ENCODE assay signal across 10 cellular contexts in the genomic region with DNA sequence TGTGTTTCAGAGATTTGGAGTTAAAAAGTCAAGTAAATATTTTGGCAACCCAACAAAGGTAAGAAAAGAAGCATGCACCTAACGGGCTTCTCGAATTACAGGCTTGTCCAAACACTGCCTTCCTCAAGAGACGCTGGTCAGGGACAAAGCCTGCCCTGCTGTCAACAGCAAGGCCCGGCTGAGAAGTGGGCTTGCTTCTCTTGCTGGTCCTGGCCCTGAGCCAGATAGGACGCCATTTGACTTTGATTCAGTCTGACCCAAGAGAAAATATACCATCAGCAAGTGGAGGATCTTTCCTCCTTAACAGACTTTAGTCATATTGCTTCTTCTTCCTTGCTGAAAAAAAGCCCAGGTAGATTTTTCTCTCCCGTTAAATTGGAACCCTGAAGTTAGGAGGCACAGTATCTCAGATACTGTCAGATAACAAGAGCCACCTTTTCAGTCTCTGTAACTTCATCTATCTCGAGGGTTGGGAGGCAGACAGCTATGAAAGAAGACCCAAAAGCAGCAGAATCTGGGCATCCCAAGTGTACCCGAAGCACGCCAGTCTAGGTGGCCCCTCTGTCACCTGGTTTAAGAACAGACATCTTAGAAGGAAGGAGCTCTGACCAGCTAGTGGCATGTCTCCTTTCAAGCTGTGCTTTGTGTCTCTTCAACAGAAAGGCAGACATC. TPM values are rescaled to one million over a fixed set of nuclear protein-coding genes. Genes with fewer than 3 reads are reported as not detected.
DNase-seq lines count a peak whose midpoint lies in the region; ATAC-seq and TF ChIP-seq lines count a peak whose summit lies in the region.
"Had no signal": no experiment of that assay in that cellular context is flagged by ENCODE, and none has a peak within 500 bp of the region (broad histone marks: within the 10 kb centered on the region; RNA-seq: fewer than 3 reads in every experiment).

No MANE protein-coding gene starts in this region.

- TF ChIP-seq POLR2A in stomach (IDR thresholded peaks at IDR 0.05) = no peak
- no peak for TF ChIP-seq POLR2A in Peyer's patch (IDR thresholded peaks at IDR 0.05)

- in situ Hi-C loops in GM23248 (cut with MboI) = no loop called here

- H3K27me3 ChIP-seq in NT2/D1 (ENCODE audit: insufficient read depth, insufficient read length) = no peaks in the 10 kb centered on the region
- no peaks in the 10 kb centered on the region for H3K27me3 ChIP-seq in hepatocyte
- no peaks in the 10 kb centered on the region for H3K27me3 ChIP-seq in stomach
- H3K27me3 ChIP-seq in GM23248 (replicated peaks; ENCODE audit: insufficient read depth) = no peaks in the 10 kb centered on the region
- H3K27me3 ChIP-seq in Peyer's patch = no peaks in the 10 kb centered on the region

- 33% methylated on average over 9 of the region's 9 CpGs for WGBS in hepatocyte (ENCODE audit: low lambda C conversion rate, missing lambda C conversion rate)
- WGBS in stomach, 5 donors = 35 to 54% (median 46%) methylated on average over 9 of the region's 9 CpGs
- whole genome bisulfite sequencing in GM23248 (ENCODE audit: low coverage in 1 of 2, low lambda C conversion rate in 2 of 2, missing lambda C conversion rate in 2 of 2), 2 experiments = 91 to 95% methylated on average over 9 of the region's 9 CpGs

- intact Hi-C loops in stomach (cut with DNase I; ENCODE audit: low total_unique reads) = no loop called here

- peak overlapping the region; percentile 61 for H3K9ac ChIP-seq in NT2/D1 (ENCODE audit: insufficient read length, low read depth)
- no peak overlapping the region for H3K9ac ChIP-seq in GM23248

- H3K36me3 ChIP-seq in NT2/D1 (ENCODE audit: insufficient read depth, insufficient read length, low read length) (peaks cover 3% of the 10 kb centered on the region), hepatocyte (replicated peaks; ENCODE audit: insufficient read depth, low read depth) (no peaks in the 10 kb centered on the region), stomach (no peaks in the 10 kb centered on the region), GM23248 (ENCODE audit: low read depth) (no peaks in the 10 kb centered on the region), Peyer's patch (no peaks in the 10 kb centered on the region)

- H3K4me1 ChIP-seq in NT2/D1 (ENCODE audit: insufficient read depth, insufficient read length) = peaks cover 15% of the 10 kb centered on the region
- peaks cover 43% of the 10 kb centered on the region for H3K4me1 ChIP-seq in hepatocyte (ENCODE audit: insufficient read depth)
- peaks cover 24 to 53% (median 34%) of the 10 kb centered on the region in 4 donors for H3K4me1 ChIP-seq in stomach
- peaks cover 9% of the 10 kb centered on the region; the same call in 1 of the 2 replicates for H3K4me1 ChIP-seq in GM23248 (ENCODE audit: insufficient read depth)
- H3K4me1 ChIP-seq in Peyer's patch = peaks cover 0 to 19% (median 0%) of the 10 kb centered on the region in 4 donors

- H3K4me2 ChIP-seq in hepatocyte (peak overlapping the region; percentile 82), GM23248 (ENCODE audit: unreplicated experiment) (no peak overlapping the region)

- no peaks in the 10 kb centered on the region for H3F3A ChIP-seq in GM23248 (ENCODE audit: insufficient read depth)

- no peak for ATAC-seq in HG02981 (IDR thresholded peaks at IDR 0.05; ENCODE audit: unreplicated experiment)
- ATAC-seq: activated naive CD4-positive, alpha-beta T cell treated with anti-CD3 and anti-CD28 coated beads, Interleukin-2, amount 50 U/mL, for 72 hours had no signal

- H2AFZ ChIP-seq in hepatocyte (no peak overlapping the region), GM23248 (no peak overlapping the region)

- H3K79me2 ChIP-seq in hepatocyte (peaks cover 36% of the 10 kb centered on the region), GM23248 (ENCODE audit: insufficient read depth) (no peaks in the 10 kb centered on the region)

- TF ChIP-seq EP300 in stomach (IDR thresholded peaks at IDR 0.05) = no peak

- H3K4me3 ChIP-seq in NT2/D1 (ENCODE audit: insufficient read length, low read depth) (peak overlapping the region; percentile 24), hepatocyte (no peak overlapping the region), stomach (peak overlapping the region in 1 of 4 donors; percentile 8), GM23248 (no peak overlapping the region), Peyer's patch (no peak overlapping the region)

- peak; percentile 54 for DNase-seq in DMS53 (lab: John Stamatoyannopoulos, UW)
- no peak for DNase-seq in DMS53 treated with DMSO at 0.1 percent for 48 hours (lab: John Stamatoyannopoulos, UW; ENCODE audit: unreplicated experiment)
- no peak for DNase-seq in NT2/D1 (ENCODE audit: low read depth, low spot score)
- DNase-seq in hepatocyte (ENCODE audit: low spot score) = no peak
- DNase-seq in stomach = peak; percentile 55
- DNase-seq in GM23248 = no peak
- no peak for DNase-seq in Peyer's patch
- DNase-seq: activated CD4-positive, alpha-beta T cell treated with anti-CD3 and anti-CD28 coated beads for 48 hours had no signal

- no peaks in the 10 kb centered on the region for H4K20me1 ChIP-seq in hepatocyte (ENCODE audit: insufficient read depth, poor library complexity, severe bottlenecking)
- no peaks in the 10 kb centered on the region for H4K20me1 ChIP-seq in GM23248 (ENCODE audit: insufficient read depth)

- H3K9me2 ChIP-seq in hepatocyte (replicated peaks; ENCODE audit: insufficient read depth) (no peaks in the 10 kb centered on the region), GM23248 (ENCODE audit: insufficient read depth) (no peaks in the 10 kb centered on the region)

- TF ChIP-seq CTCF in hepatocyte (IDR thresholded peaks at IDR 0.05; ENCODE audit: poor library complexity) (no peak), stomach (IDR thresholded peaks at IDR 0.05) (no peak), Peyer's patch (IDR thresholded peaks at IDR 0.05) (no peak)

- no peaks in the 10 kb centered on the region for H3K9me3 ChIP-seq in NT2/D1 (ENCODE audit: insufficient read depth, low read length)
- no peaks in the 10 kb centered on the region for H3K9me3 ChIP-seq in hepatocyte (ENCODE audit: low read depth)
- no peaks in the 10 kb centered on the region for H3K9me3 ChIP-seq in stomach
- no peaks in the 10 kb centered on the region for H3K9me3 ChIP-seq in GM23248 (ENCODE audit: low read depth)
- H3K9me3 ChIP-seq in Peyer's patch = no peaks in the 10 kb centered on the region

- H3K27ac ChIP-seq in hepatocyte (peak overlapping the region; percentile 84), stomach (peak overlapping the region; percentile 52 to 73 (median 63)), GM23248 (no peak overlapping the region), Peyer's patch (peak overlapping the region in 2 of 4 donors; percentile 6 to 43)

RNA-seq across cellular contexts. Expression of gene C22orf31, which starts 57.5 kb away (rescaled TPM):
- total RNA-seq in hepatocyte (not detected in 2 replicates), stomach (under 1 TPM in 1 of 5 donors, not detected in 4; 0.55 TPM), Peyer's patch (not detected)
- polyA plus RNA-seq in hepatocyte (0.16 TPM in 1 of 2 replicates, not detected in the other), stomach (not detected), GM23248 (2016; fragmentation: Nextera tagmentation; extraction: Ambion mirVana) (not detected in 2 replicates)
- total RNA-seq in GM23248 (2014; rRNA removed; shearing (Covaris generic)) = not detected in 2 replicates
- total RNA-seq: activated naive CD4-positive, alpha-beta T cell treated with anti-CD3 and anti-CD28 coated beads, Interleukin-2, amount 50 U/mL, for 72 hours had no signal

Comparison
In these comparisons a context has a peak if more than half of its experiments do, and no peak if none do; other contexts are left out.
1. DNase-seq: peak in DMS53 (single experiment) and stomach (single experiment); none in DMS53 treated with DMSO at 0.1 percent for 48 hours (single experiment), NT2/D1 (single experiment), hepatocyte (single experiment), GM23248 (single experiment) and Peyer's patch (0 of 3).